Comparison of ENCODE assay signal across 33 cellular contexts in the genomic region with DNA sequence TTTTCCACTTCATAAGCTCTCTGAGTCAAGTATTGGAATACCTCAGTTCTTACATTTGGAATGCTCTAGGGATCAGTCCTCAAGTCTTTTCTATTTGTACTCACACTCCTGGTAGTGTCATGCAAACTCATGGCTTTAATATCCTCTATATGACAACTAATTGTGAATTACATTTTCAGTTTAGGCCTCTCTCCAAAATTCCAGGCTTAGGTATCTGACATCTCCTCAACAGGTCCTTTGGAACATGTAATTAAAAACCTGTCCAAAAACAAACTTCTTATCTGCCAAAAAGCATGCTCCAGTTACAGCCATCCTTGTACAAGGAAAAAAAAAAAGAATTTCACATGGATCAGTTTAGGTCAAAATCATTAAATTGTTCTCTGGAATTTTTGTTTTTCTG.
"Had no signal": no experiment of that assay in that cellular context is flagged by ENCODE, and none has a peak within 500 bp of the region (broad histone marks: within the 10 kb centered on the region; RNA-seq: fewer than 3 reads in every experiment).

No MANE protein-coding gene starts in this region.

- DNase-seq: activated B cell treated with CpG ODN at 0.5 μM for 24 hours; activated CD4-positive, alpha-beta memory T cell treated with anti-CD3 and anti-CD28 coated beads for 36 hours; activated CD4-positive, alpha-beta T cell treated with anti-CD3 and anti-CD28 coated beads for 4 hours; activated CD4-positive, alpha-beta T cell treated with anti-CD3 and anti-CD28 coated beads, Interleukin-2, amount 10 ng/mL, durations not matched to agents 24 days and 14 days; activated CD4-positive, alpha-beta T cell treated with anti-CD3 and anti-CD28 coated beads, Interleukin-2, amount 50 U/mL, for 1 hour; activated CD4-positive, alpha-beta T cell treated with anti-CD3 and anti-CD28 coated beads, Interleukin-2, amount 50 U/mL, for 4 hours; activated CD4-positive, CD25-positive, alpha-beta regulatory T cell treated with anti-CD3 and anti-CD28 coated beads, Interleukin-2, amount 50 U/mL, for 72 hours; activated CD8-positive, alpha-beta memory T cell treated with anti-CD3 and anti-CD28 coated beads, Interleukin-2, amount 50 U/mL, for 4 hours; activated CD8-positive, alpha-beta T cell treated with anti-CD3 and anti-CD28 coated beads for 36 hours; activated effector memory CD4-positive, alpha-beta T cell treated with anti-CD3 and anti-CD28 coated beads, Interleukin-2, amount 50 U/mL, for 16 hours; activated gamma-delta T cell treated with Interleukin-2 at 50 U/mL for 16 hours; activated naive CD4-positive, alpha-beta T cell; activated naive CD4-positive, alpha-beta T cell treated with anti-CD3 and anti-CD28 coated beads for 36 hours; activated naive CD4-positive, alpha-beta T cell treated with anti-CD3 and anti-CD28 coated beads, Interleukin-2, amount 50 U/mL, for 16 hours; activated naive CD8-positive, alpha-beta T cell treated with anti-CD3 and anti-CD28 coated beads for 36 hours; activated T-cell treated with anti-CD3 and anti-CD28 coated beads for 4 hours; activated T-cell treated with anti-CD3 and anti-CD28 coated beads, Interleukin-2, amount 50 U/mL, for 1 hour; activated T-cell treated with anti-CD3 and anti-CD28 coated beads, Interleukin-2, amount 50 U/mL, for 4 hours; activated T-cell treated with anti-CD3 and anti-CD28 coated beads, Interleukin-2, amount 50 U/mL, for 72 hours; adrenal gland; amniotic stem cell; aorta; body of pancreas; brain microvascular endothelial cell; central memory CD4-positive, alpha-beta T cell; cerebellar nuclear complex; T-helper 1 cell; T-helper 2 cell; T-helper 9 cell had no signal

- H3K36me3 ChIP-seq: adrenal gland, brain microvascular endothelial cell, breast epithelium had no signal

- ATAC-seq: activated CD8-positive, alpha-beta T cell treated with anti-CD3 and anti-CD28 coated beads for 36 hours; activated naive CD4-positive, alpha-beta T cell treated with anti-CD3 and anti-CD28 coated beads, Interleukin-2, amount 50 U/mL, for 72 hours; activated T-cell treated with anti-CD3 and anti-CD28 coated beads, Interleukin-2, amount 50 U/mL, for 4 hours; activated T-cell treated with anti-CD3 and anti-CD28 coated beads, Interleukin-2, amount 50 U/mL, for 72 hours; activated T-helper 17 cell treated with anti-CD3 and anti-CD28 coated beads, Interleukin-2, amount 50 U/mL, for 72 hours; body of pancreas had no signal

- H3K4me3 ChIP-seq: adrenal gland, body of pancreas, breast epithelium had no signal

- H3K27me3 ChIP-seq: adrenal gland, body of pancreas, brain microvascular endothelial cell, breast epithelium had no signal

- H3K27ac ChIP-seq: adrenal gland, body of pancreas, brain microvascular endothelial cell, breast epithelium, VCaP had no signal

- H3K4me1 ChIP-seq: adrenal gland, body of pancreas, breast epithelium had no signal

- H3K9me3 ChIP-seq: adrenal gland had no signal
